In genomic region chr12:100539209-100539608, GRCh38 we compare ENCODE assay signal across 11 cellular contexts. TPM values are rescaled to one million over a fixed set of nuclear protein-coding genes. Genes with fewer than 3 reads are reported as not detected.
DNase-seq lines count a peak whose midpoint lies in the region; ATAC-seq and TF ChIP-seq lines count a peak whose summit lies in the region.
"Had no signal": no experiment of that assay in that cellular context is flagged by ENCODE, and none has a peak within 500 bp of the region (broad histone marks: within the 10 kb centered on the region; RNA-seq: fewer than 3 reads in every experiment).

No MANE protein-coding gene starts in this region.

- H3K36me3 Mint-ChIP-seq in activated CD8-positive, alpha-beta T cell treated with anti-CD3 and anti-CD28 coated beads, Interleukin-2, amount 10 ng/mL, durations not matched to agents 7 days and 5 days (ENCODE audit: low read depth) = no peaks in the 10 kb centered on the region
- H3K36me3 Mint-ChIP-seq: activated naive CD4-positive, alpha-beta T cell treated with anti-CD3 and anti-CD28 coated beads, Interleukin-2, amount 50 U/mL, for 72 hours; IgD-negative memory B cell had no signal

- no peak for ATAC-seq in activated CD8-positive, alpha-beta T cell treated with anti-CD3 and anti-CD28 coated beads, Interleukin-2, amount 10 ng/mL, durations not matched to agents 7 days and 5 days
- ATAC-seq: activated naive CD4-positive, alpha-beta T cell treated with anti-CD3 and anti-CD28 coated beads, Interleukin-2, amount 50 U/mL, for 72 hours had no signal

- CTCF ChIA-PET in activated CD8-positive, alpha-beta T cell treated with anti-CD3 and anti-CD28 coated beads, Interleukin-2, amount 10 ng/mL, durations not matched to agents 7 days and 5 days (lab: Charles Lee) = no interaction called here

- WGBS in prostate gland = 25% methylated on average over 2 of the region's 2 CpGs

- no peak for TF ChIP-seq POLR2A in prostate gland (IDR thresholded peaks at IDR 0.05)

- H3K27ac Mint-ChIP-seq in activated CD8-positive, alpha-beta T cell treated with anti-CD3 and anti-CD28 coated beads, Interleukin-2, amount 10 ng/mL, durations not matched to agents 7 days and 5 days = no peak overlapping the region
- H3K27ac Mint-ChIP-seq: activated naive CD4-positive, alpha-beta T cell treated with anti-CD3 and anti-CD28 coated beads, Interleukin-2, amount 50 U/mL, for 72 hours; IgD-negative memory B cell had no signal

- H3K27ac ChIP-seq in prostate gland = no peak overlapping the region

- no peaks in the 10 kb centered on the region for H3K27me3 Mint-ChIP-seq in activated CD8-positive, alpha-beta T cell treated with anti-CD3 and anti-CD28 coated beads, Interleukin-2, amount 10 ng/mL, durations not matched to agents 7 days and 5 days (ENCODE audit: low read depth)

- TF ChIP-seq CTCF in prostate gland (IDR thresholded peaks at IDR 0.05) = no peak

- H3K4me1 ChIP-seq in prostate gland (replicated peaks) = no peaks in the 10 kb centered on the region

- POLR2A ChIA-PET in activated CD8-positive, alpha-beta T cell treated with anti-CD3 and anti-CD28 coated beads, Interleukin-2, amount 10 ng/mL, durations not matched to agents 7 days and 5 days (lab: Charles Lee) = no interaction called here

- H3K36me3 ChIP-seq in prostate gland = no peaks in the 10 kb centered on the region

- H3K9me3 Mint-ChIP-seq in activated CD8-positive, alpha-beta T cell treated with anti-CD3 and anti-CD28 coated beads, Interleukin-2, amount 10 ng/mL, durations not matched to agents 7 days and 5 days (ENCODE audit: insufficient read depth) = no peaks in the 10 kb centered on the region
- H3K9me3 Mint-ChIP-seq: activated naive CD4-positive, alpha-beta T cell treated with anti-CD3 and anti-CD28 coated beads, Interleukin-2, amount 50 U/mL, for 72 hours had no signal

- intact Hi-C loops in prostate gland (cut with DNase I) = no loop called here

- no peak for TF ChIP-seq RAD21 in Ishikawa (IDR thresholded peaks at IDR 0.05; ENCODE audit: low read depth)

- TF ChIP-seq EP300 in Ishikawa (IDR thresholded peaks at IDR 0.05; ENCODE audit: borderline replicate concordance) = no peak

- H3K9me3 ChIP-seq in prostate gland = no peaks in the 10 kb centered on the region

- no peaks in the 10 kb centered on the region for H3K27me3 ChIP-seq in prostate gland (replicated peaks; ENCODE audit: insufficient read depth)

- no peaks in the 10 kb centered on the region for H3K4me1 Mint-ChIP-seq in activated CD8-positive, alpha-beta T cell treated with anti-CD3 and anti-CD28 coated beads, Interleukin-2, amount 10 ng/mL, durations not matched to agents 7 days and 5 days (ENCODE audit: low read depth)
- H3K4me1 Mint-ChIP-seq: IgD-negative memory B cell had no signal

- H3K4me3 ChIP-seq in prostate gland = no peak overlapping the region

- DNase-seq in Daoy (ENCODE audit: low read depth) = peak; percentile 43
- peak; percentile 36 for DNase-seq in activated CD8-positive, alpha-beta T cell treated with anti-CD3 and anti-CD28 coated beads, Interleukin-2, amount 10 ng/mL, durations not matched to agents 7 days and 5 days
- DNase-seq in iPS-NIHi11 (ENCODE audit: low spot score) = peak; percentile 51
- no peak for DNase-seq in hepatic stellate cell (ENCODE audit: low spot score)
- DNase-seq in pons (ENCODE audit: low spot score) = no peak
- no peak for DNase-seq in prostate gland (ENCODE audit: low spot score)
- DNase-seq in NCI-H1694 treated with DMSO at 0.1 percent for 48 hours (lab: John Stamatoyannopoulos, UW) = no peak
- DNase-seq: hippocampal formation had no signal

- H3K4me3 Mint-ChIP-seq in activated CD8-positive, alpha-beta T cell treated with anti-CD3 and anti-CD28 coated beads, Interleukin-2, amount 10 ng/mL, durations not matched to agents 7 days and 5 days = no peak overlapping the region
- H3K4me3 Mint-ChIP-seq: IgD-negative memory B cell had no signal

TF ChIP-seq in Ishikawa, 13 proteins besides CTCF, POLR2A, EP300 and RAD21:
- TF ChIP-seq, protein P1, sequence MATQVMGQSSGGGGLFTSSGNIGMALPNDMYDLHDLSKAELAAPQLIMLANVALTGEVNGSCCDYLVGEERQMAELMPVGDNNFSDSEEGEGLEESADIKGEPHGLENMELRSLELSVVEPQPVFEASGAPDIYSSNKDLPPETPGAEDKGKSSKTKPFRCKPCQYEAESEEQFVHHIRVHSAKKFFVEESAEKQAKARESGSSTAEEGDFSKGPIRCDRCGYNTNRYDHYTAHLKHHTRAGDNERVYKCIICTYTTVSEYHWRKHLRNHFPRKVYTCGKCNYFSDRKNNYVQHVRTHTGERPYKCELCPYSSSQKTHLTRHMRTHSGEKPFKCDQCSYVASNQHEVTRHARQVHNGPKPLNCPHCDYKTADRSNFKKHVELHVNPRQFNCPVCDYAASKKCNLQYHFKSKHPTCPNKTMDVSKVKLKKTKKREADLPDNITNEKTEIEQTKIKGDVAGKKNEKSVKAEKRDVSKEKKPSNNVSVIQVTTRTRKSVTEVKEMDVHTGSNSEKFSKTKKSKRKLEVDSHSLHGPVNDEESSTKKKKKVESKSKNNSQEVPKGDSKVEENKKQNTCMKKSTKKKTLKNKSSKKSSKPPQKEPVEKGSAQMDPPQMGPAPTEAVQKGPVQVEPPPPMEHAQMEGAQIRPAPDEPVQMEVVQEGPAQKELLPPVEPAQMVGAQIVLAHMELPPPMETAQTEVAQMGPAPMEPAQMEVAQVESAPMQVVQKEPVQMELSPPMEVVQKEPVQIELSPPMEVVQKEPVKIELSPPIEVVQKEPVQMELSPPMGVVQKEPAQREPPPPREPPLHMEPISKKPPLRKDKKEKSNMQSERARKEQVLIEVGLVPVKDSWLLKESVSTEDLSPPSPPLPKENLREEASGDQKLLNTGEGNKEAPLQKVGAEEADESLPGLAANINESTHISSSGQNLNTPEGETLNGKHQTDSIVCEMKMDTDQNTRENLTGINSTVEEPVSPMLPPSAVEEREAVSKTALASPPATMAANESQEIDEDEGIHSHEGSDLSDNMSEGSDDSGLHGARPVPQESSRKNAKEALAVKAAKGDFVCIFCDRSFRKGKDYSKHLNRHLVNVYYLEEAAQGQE (IDR thresholded peaks at IDR 0.05; ENCODE audit: low read depth) = peak; percentile 95
- TF ChIP-seq YY1 (IDR thresholded peaks at IDR 0.05; ENCODE audit: low read depth) = no peak

RNA-seq across cellular contexts. Expression of gene GAS2L3, which starts 34.3 kb away (rescaled TPM):
- 38.0 and 62.8 TPM in 2 replicates for total RNA-seq in Daoy (2014; rRNA removed; shearing (Covaris generic))
- 1 to 10 TPM; 2.7 to 3.5 TPM for total RNA-seq in activated CD8-positive, alpha-beta T cell treated with anti-CD3 and anti-CD28 coated beads, Interleukin-2, amount 10 ng/mL, durations not matched to agents 7 days and 5 days
- 1 to 10 TPM in 1 of 2 donors, under 1 TPM in 1; 0.18 to 4.6 TPM for total RNA-seq in prostate gland

Comparison
In these comparisons a context has a peak if more than half of its experiments do, and no peak if none do; other contexts are left out.
1. DNase-seq: peak in Daoy (single experiment), activated CD8-positive, alpha-beta T cell treated with anti-CD3 and anti-CD28 coated beads, Interleukin-2, amount 10 ng/mL, durations not matched to agents 7 days and 5 days (single experiment) and iPS-NIHi11 (single experiment); none in hepatic stellate cell (single experiment), pons (single experiment), prostate gland (single experiment) and NCI-H1694 treated with DMSO at 0.1 percent for 48 hours (single experiment).